Comparison of ENCODE assay signal across 8 cellular contexts in the genomic region with DNA sequence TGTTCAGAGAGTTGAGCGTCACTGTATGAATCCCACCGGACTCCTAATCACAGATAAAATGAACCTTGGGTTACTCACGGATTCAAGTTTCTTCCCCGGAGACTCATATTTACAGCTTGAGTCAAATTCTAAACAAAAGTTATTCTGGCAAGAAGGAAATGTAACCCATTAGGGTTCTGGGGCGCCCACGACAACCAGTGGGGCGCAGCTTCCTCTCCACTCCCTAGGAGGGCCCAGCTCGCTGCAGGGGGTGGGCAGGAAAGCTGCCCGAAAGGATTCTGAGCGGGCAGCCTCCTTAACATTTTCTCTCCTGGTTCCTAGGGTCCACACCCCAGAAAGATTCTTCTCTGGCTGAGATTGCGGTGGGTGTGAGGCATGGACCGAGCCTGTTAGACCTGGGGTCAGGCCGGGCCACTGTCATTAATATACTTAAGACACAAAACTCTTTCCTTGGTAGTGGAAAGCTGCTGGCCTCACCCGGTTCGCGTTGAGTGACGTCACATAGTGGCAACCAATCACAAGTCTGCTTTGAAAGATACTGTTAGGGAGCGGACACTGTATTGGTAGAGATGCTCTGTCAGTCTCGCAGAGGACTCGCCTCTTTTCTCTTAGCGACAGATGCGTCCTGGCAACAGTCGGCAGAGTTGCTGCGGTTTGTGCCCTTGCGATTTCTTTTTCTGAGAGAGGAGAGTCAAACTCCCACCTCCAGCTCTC. TPM values are rescaled to one million over a fixed set of nuclear protein-coding genes. Genes with fewer than 3 reads are reported as not detected.
A peak's percentile ranks its signal among the peaks of the same experiment; 100 is the strongest.
DNase-seq lines count a peak whose midpoint lies in the region; ATAC-seq, FAIRE-seq and TF ChIP-seq lines count a peak whose summit lies in the region.

No MANE protein-coding gene starts in this region.

- H3K4me1 Mint-ChIP-seq in activated CD8-positive, alpha-beta T cell treated with anti-CD3 and anti-CD28 coated beads, Interleukin-2, amount 10 ng/mL, durations not matched to agents 7 days and 5 days (ENCODE audit: low read depth) = peaks cover 14% of the 10 kb centered on the region

- H2BK5ac ChIP-seq in H1 (ENCODE audit: low read depth, low read length) = no peak overlapping the region

- CTCF ChIA-PET in AG04449 (lab: Yijun Ruan, JAX) (interaction anchor here (0.8 to 2.8 kb wide), 8 partner anchors 11 to 198 kb away, joined by 3 to 17 read pairs (median 5); a partner anchor contains a TSS), H1 (lab: Charles Lee; ENCODE audit: partially characterized antibody) (interaction anchor here (0.7 to 2.6 kb wide), 7 partner anchors 9 to 198 kb away, joined by 3 to 8 read pairs (median 4); a partner anchor contains a TSS)
- CTCF ChIA-PET in activated CD8-positive, alpha-beta T cell treated with anti-CD3 and anti-CD28 coated beads, Interleukin-2, amount 10 ng/mL, durations not matched to agents 7 days and 5 days (lab: Charles Lee) = interaction anchor here (0.7 to 2.7 kb wide), 8 partner anchors 12 to 620 kb away, joined by 3 to 16 read pairs (median 4); a partner anchor contains a TSS

- ATAC-seq in HG03196 (IDR thresholded peaks at IDR 0.05; ENCODE audit: unreplicated experiment) = peak; percentile 100
- ATAC-seq in activated CD8-positive, alpha-beta T cell treated with anti-CD3 and anti-CD28 coated beads, Interleukin-2, amount 10 ng/mL, durations not matched to agents 7 days and 5 days = peak; percentile 99

- no peak overlapping the region for H4K91ac ChIP-seq in H1 (replicated peaks; ENCODE audit: insufficient read length, low read length)

- H3K79me1 ChIP-seq in H1 (ENCODE audit: low read depth, low read length) = no peaks in the 10 kb centered on the region; the same call in 1 of the 2 replicates

- peaks cover 23% of the 10 kb centered on the region for H3K27me3 Mint-ChIP-seq in activated CD8-positive, alpha-beta T cell treated with anti-CD3 and anti-CD28 coated beads, Interleukin-2, amount 10 ng/mL, durations not matched to agents 7 days and 5 days (ENCODE audit: low read depth)

- H3K36me3 Mint-ChIP-seq in activated CD8-positive, alpha-beta T cell treated with anti-CD3 and anti-CD28 coated beads, Interleukin-2, amount 10 ng/mL, durations not matched to agents 7 days and 5 days (ENCODE audit: low read depth) = no peaks in the 10 kb centered on the region

- peaks cover 0 to 3% (median 0%) of the 10 kb centered on the region in 4 experiments; a peak in 1 of 7 replicates for H3K4me1 ChIP-seq in H1 (replicated peaks in 1 of 4; ENCODE audit: control insufficient read depth in 3 of 4, insufficient read depth in 4 of 4, low read length in 3 of 4)

- 15% methylated on average over 25 of the region's 25 CpGs; no CpG with 5 or more reads in 1 of the 2 experiments for WGBS in H1 (ENCODE audit: extremely low coverage in 1 of 2, insufficient coverage in 1 of 2, insufficient read length in 1 of 2, insufficient replicate concordance in 2 of 2, low coverage in 1 of 2, low lambda C conversion rate in 2 of 2, missing lambda C conversion rate in 1 of 2), 2 experiments

- peak overlapping the region; percentile 62 for H3K4me3 ChIP-seq in AG04449 (ENCODE audit: low read depth, low read length)
- peak overlapping the region; percentile 53 to 64 (median 60); a peak in 7 of 8 replicates for H3K4me3 ChIP-seq in H1 (ENCODE audit: extremely low read depth in 1 of 4, insufficient read depth in 2 of 4, low read depth in 3 of 4, low read length in 4 of 4)

- H3K9ac ChIP-seq in H1 (replicated peaks in 1 of 4; ENCODE audit: extremely low read depth in 1 of 4, low read depth in 3 of 4, low read length in 3 of 4) = no peak overlapping the region

- H3K14ac ChIP-seq in H1 (ENCODE audit: insufficient read length) = no peak overlapping the region

- peak overlapping the region; percentile 96 for H2AFZ ChIP-seq in H1 (ENCODE audit: low read length)

- H4K8ac ChIP-seq in H1 (ENCODE audit: extremely low read depth, insufficient read depth, low read length) = no peak overlapping the region

- H2BK120ac ChIP-seq in H1 (replicated peaks; ENCODE audit: low read depth, low read length) = no peak overlapping the region

- H3K79me2 ChIP-seq in H1 (ENCODE audit: control insufficient read depth in 1 of 2, insufficient read depth in 2 of 2, low read length in 2 of 2) = no peaks in the 10 kb centered on the region

- in situ Hi-C loops in GM18951 (cut with MboI; ENCODE audit: low sequenced_read_pairs, unreplicated experiment) = no loop called here

- no peak overlapping the region for H2BK20ac ChIP-seq in H1 (ENCODE audit: low read length)

- H3K23me2 ChIP-seq in H1 (ENCODE audit: low read depth, low read length) = peaks cover 4% of the 10 kb centered on the region; the same call in 1 of the 2 replicates

- peak overlapping the region; percentile 85 for H3K4me3 Mint-ChIP-seq in activated CD8-positive, alpha-beta T cell treated with anti-CD3 and anti-CD28 coated beads, Interleukin-2, amount 10 ng/mL, durations not matched to agents 7 days and 5 days

- H3K4me2 ChIP-seq in H1 (ENCODE audit: insufficient read depth in 1 of 2, low read depth in 2 of 2, low read length in 2 of 2) = peak overlapping the region; percentile 67 to 69

- no peak overlapping the region for H3K4ac ChIP-seq in H1 (replicated peaks; ENCODE audit: insufficient read length, low read depth, low read length)

- POLR2A ChIA-PET in AG04449 (lab: Yijun Ruan, JAX) (interaction anchor here (0.6 to 0.8 kb wide), 2 partner anchors 14 to 117 kb away, joined by 3 read pairs; a partner anchor contains a TSS), H1 (lab: Charles Lee; ENCODE audit: partially characterized antibody) (interaction anchor here (1.0 to 1.4 kb wide), 2 partner anchors 9 to 13 kb away, joined by 3 to 4 read pairs; no protein-coding TSS in a partner anchor)
- POLR2A ChIA-PET in activated CD8-positive, alpha-beta T cell treated with anti-CD3 and anti-CD28 coated beads, Interleukin-2, amount 10 ng/mL, durations not matched to agents 7 days and 5 days (lab: Charles Lee) = interaction anchor here (0.9 kb wide), 1 partner anchor 214 kb away, joined by 3 read pairs; a partner anchor contains a TSS

- no peaks in the 10 kb centered on the region for H4K20me1 ChIP-seq in H1 (replicated peaks in 1 of 2; ENCODE audit: control insufficient read depth in 1 of 2, insufficient read depth in 2 of 2, low read length in 2 of 2)

- H3K18ac ChIP-seq in H1 (ENCODE audit: extremely low read depth, low read length) = no peak overlapping the region

- peak; percentile 99 for FAIRE-seq in H1 (lab: Jason Lieb, UNC)

- no peaks in the 10 kb centered on the region for H3K9me3 Mint-ChIP-seq in activated CD8-positive, alpha-beta T cell treated with anti-CD3 and anti-CD28 coated beads, Interleukin-2, amount 10 ng/mL, durations not matched to agents 7 days and 5 days (ENCODE audit: insufficient read depth)

- H3K23ac ChIP-seq in H1 (ENCODE audit: insufficient read length) = no peak overlapping the region

- TF ChIP-seq CTCF in AG04449 (IDR thresholded peaks at IDR 0.05; ENCODE audit: insufficient read depth, low read length, missing control alignments) (no peak), H1 (IDR thresholded peaks at IDR 0.05; ENCODE audit: control extremely low read depth in 1 of 3, insufficient read depth in 1 of 3, low read depth in 1 of 3, low read length in 3 of 3) (no peak)

- no peaks in the 10 kb centered on the region for H3K36me3 ChIP-seq in H1 (ENCODE audit: control insufficient read depth in 2 of 4, insufficient read depth in 4 of 4, low read length in 3 of 4)

- H2BK12ac ChIP-seq in H1 (ENCODE audit: low read depth, low read length) = no peak overlapping the region

- DNase-seq in AG04449 (ENCODE audit: low read depth, low spot score) (peak; percentile 90), NCI-H526 treated with DMSO at 0.1 percent for 48 hours (lab: John Stamatoyannopoulos, UW) (peak; percentile 88), H1 (ENCODE audit: low read depth in 1 of 2, low spot score in 2 of 2) (peak; percentile 71 to 90), medulla oblongata (ENCODE audit: extremely low spot score) (peak; percentile 98)
- peak; percentile 95 for DNase-seq in activated CD8-positive, alpha-beta T cell treated with anti-CD3 and anti-CD28 coated beads, Interleukin-2, amount 10 ng/mL, durations not matched to agents 7 days and 5 days
- peak; percentile 73 for DNase-seq in stimulated activated CD8-positive, alpha-beta memory T cell treated with anti-CD3 and anti-CD28 coated beads, Interleukin-12 subunit alpha, Interleukin-12 subunit beta, amount 100 ng/mL, for 1 hour (ENCODE audit: low read depth)

- no peak overlapping the region for H2AK5ac ChIP-seq in H1 (ENCODE audit: low read depth, low read length)

- H4K5ac ChIP-seq in H1 (ENCODE audit: insufficient read length, low read depth, low read length) = no peak overlapping the region

- H2BK15ac ChIP-seq in H1 (ENCODE audit: low read length) = no peak overlapping the region

- peak; percentile 26 for TF ChIP-seq POLR2A in GM18951 (IDR thresholded peaks at IDR 0.05; ENCODE audit: extremely low read depth, insufficient read depth, insufficient read length)
- no peak for TF ChIP-seq POLR2A in H1 (IDR thresholded peaks at IDR 0.05; ENCODE audit: control extremely low read depth in 1 of 2, low read depth in 2 of 2, low read length in 2 of 2)

- H3K9me3 ChIP-seq in H1 (ENCODE audit: insufficient read depth in 2 of 2, low read depth in 1 of 2, low read length in 1 of 2) = no peaks in the 10 kb centered on the region

- H3K27ac Mint-ChIP-seq in activated CD8-positive, alpha-beta T cell treated with anti-CD3 and anti-CD28 coated beads, Interleukin-2, amount 10 ng/mL, durations not matched to agents 7 days and 5 days = peak overlapping the region; percentile 86

- no peak for TF ChIP-seq RAD21 in H1 (IDR thresholded peaks at IDR 0.05 in 1 of 2, conservative IDR thresholded peaks at IDR 0.05 in 1 of 2; ENCODE audit: low read depth in 2 of 2, low read length in 2 of 2)

- TF ChIP-seq EP300 in H1 (IDR thresholded peaks at IDR 0.05; ENCODE audit: borderline replicate concordance in 1 of 2, low read depth in 2 of 2, low read length in 2 of 2) = no peak

- H3K56ac ChIP-seq in H1 (replicated peaks; ENCODE audit: insufficient read length, low read depth, low read length) = no peak overlapping the region

- no peaks in the 10 kb centered on the region for H3K27me3 ChIP-seq in H1 (replicated peaks in 1 of 4; ENCODE audit: control insufficient read depth in 3 of 4, extremely low read depth in 1 of 4, insufficient read depth in 3 of 4, low read length in 3 of 4)

- H3K27ac ChIP-seq in H1 (ENCODE audit: low read depth, low read length) = no peak overlapping the region

RNA-seq across cellular contexts. Expression of a gene that starts 13.6 kb away (rescaled TPM):
- total RNA-seq in activated CD8-positive, alpha-beta T cell treated with anti-CD3 and anti-CD28 coated beads, Interleukin-2, amount 10 ng/mL, durations not matched to agents 7 days and 5 days = 1 to 10 TPM; 1.6 TPM
- total RNA-seq in H1 (2021; fragmentation: NEBNext Ultra II Directional; extraction: Animal tissue kit (Norgen Biotek cat#: 25700)) = 2.9 and 3.8 TPM in 2 replicates
- polyA plus RNA-seq in H1 (2011; rRNA removed) = 3.3 and 4.9 TPM in 2 replicates
- polyA plus RNA-seq in H1 (2011; cell fraction: cytosol; rRNA removed) = 4.8 TPM
- 6.6 TPM for polyA plus RNA-seq in H1 (2011; cell fraction: nucleus; rRNA removed)
- polyA plus RNA-seq in H1 (2012, experiment 1 of 2) = 2.4 to 4.7 TPM (median 3.5 TPM) in 4 replicates
- polyA plus RNA-seq in H1 (2012, experiment 2 of 2) = 0.29 TPM
- 3.4 TPM for polyA plus RNA-seq in H1 (2013, experiment 1 of 2)
- 2.4 TPM for polyA plus RNA-seq in H1 (2013, experiment 2 of 2)
- 2.6 and 5.6 TPM in 2 replicates for polyA minus RNA-seq in H1 (2011; rRNA and poly(A)+ RNA removed)
- 1.0 TPM for polyA minus RNA-seq in H1 (2011; cell fraction: cytosol; rRNA and poly(A)+ RNA removed)
- polyA minus RNA-seq in H1 (2011; cell fraction: nucleus; rRNA and poly(A)+ RNA removed) = 5.8 TPM
